23 cellular contexts compared by ENCODE assay signal in the genomic region with DNA sequence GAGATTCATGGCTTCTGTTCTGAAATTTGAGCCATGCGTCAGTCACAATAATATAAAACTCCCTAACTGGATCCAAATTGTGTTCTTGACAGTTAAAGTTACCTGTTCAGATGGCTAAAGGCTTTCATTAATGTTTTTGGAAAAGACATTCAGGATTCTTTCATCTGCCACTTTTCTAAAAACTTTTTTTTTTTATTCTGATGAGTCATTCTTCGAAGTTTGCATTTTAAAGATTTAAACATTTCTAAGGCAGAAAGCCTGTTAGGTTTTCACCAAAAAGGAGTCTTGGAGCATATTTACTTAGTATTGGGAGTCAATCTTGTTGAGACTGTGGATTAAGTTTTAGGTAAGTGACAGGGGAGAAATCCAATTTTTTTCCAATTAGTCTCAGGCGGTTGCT.
"Had no signal": no experiment of that assay in that cellular context is flagged by ENCODE, and none has a peak within 500 bp of the region (broad histone marks: within the 10 kb centered on the region; RNA-seq: fewer than 3 reads in every experiment).

No MANE protein-coding gene starts in this region.

- ATAC-seq: left ventricle myocardium superior; natural killer cell; psoas muscle; right cardiac atrium; stimulated activated effector memory CD8-positive, alpha-beta T cell treated with anti-CD3 and anti-CD28 coated beads, Interleukin-12 subunit alpha, Interleukin-12 subunit beta, amount 100 ng/mL, for 72 hours had no signal

- H3K36me3 Mint-ChIP-seq: natural killer cell had no signal

- H3K9me3 ChIP-seq: ovary, psoas muscle, sigmoid colon, stomach, thyroid gland had no signal

- H3K4me3 Mint-ChIP-seq: dendritic cell treated with granulocyte-macrophage colony-stimulating factor and Interleukin-4, amounts not matched to agents 40 ng/mL and 50 ng/mL, for 4 days; immature natural killer cell; memory B cell; natural killer cell; stimulated activated effector memory CD8-positive, alpha-beta T cell treated with anti-CD3 and anti-CD28 coated beads, Interleukin-12 subunit alpha, Interleukin-12 subunit beta, amount 100 ng/mL, for 72 hours had no signal

- DNase-seq: effector CD8-positive, alpha-beta T cell; hypothalamus; immature natural killer cell; islet precursor cell; kidney glomerular epithelial cell; left colon; left ventricle myocardium superior; natural killer cell; occipital lobe; ovary; psoas muscle; right cardiac atrium; sigmoid colon; stimulated activated CD4-positive, alpha-beta T cell treated with anti-CD3 and anti-CD28 coated beads, Interleukin-2, amount 100 ng/mL, for 24 hours; stimulated activated CD4-positive, alpha-beta T cell treated with anti-CD3 and anti-CD28 coated beads, Interleukin-4, amount 100 ng/mL, for 24 hours; stimulated activated naive CD4-positive, alpha-beta T cell treated with Interleukin-2 at 50 U/mL for 16 hours; stomach; thyroid gland; trophoblast cell had no signal

- H3K27me3 Mint-ChIP-seq: dendritic cell treated with granulocyte-macrophage colony-stimulating factor and Interleukin-4, amounts not matched to agents 40 ng/mL and 50 ng/mL, for 4 days had no signal

- H3K9me3 Mint-ChIP-seq: dendritic cell treated with granulocyte-macrophage colony-stimulating factor and Interleukin-4, amounts not matched to agents 40 ng/mL and 50 ng/mL, for 4 days; immature natural killer cell; memory B cell; natural killer cell; stimulated activated effector memory CD8-positive, alpha-beta T cell treated with anti-CD3 and anti-CD28 coated beads, Interleukin-12 subunit alpha, Interleukin-12 subunit beta, amount 100 ng/mL, for 72 hours had no signal

- H3K27ac ChIP-seq: ovary, psoas muscle, stomach, thyroid gland had no signal

- H3K4me1 ChIP-seq: stomach, thyroid gland had no signal

- H3K27ac Mint-ChIP-seq: dendritic cell treated with granulocyte-macrophage colony-stimulating factor and Interleukin-4, amounts not matched to agents 40 ng/mL and 50 ng/mL, for 4 days; memory B cell; natural killer cell; stimulated activated effector memory CD8-positive, alpha-beta T cell treated with anti-CD3 and anti-CD28 coated beads, Interleukin-12 subunit alpha, Interleukin-12 subunit beta, amount 100 ng/mL, for 72 hours had no signal

- H3K36me3 ChIP-seq: ovary had no signal

- H3K4me3 ChIP-seq: lung, ovary, psoas muscle, sigmoid colon, stomach, thyroid gland had no signal

- H3K27me3 ChIP-seq: ovary, sigmoid colon, stomach, thyroid gland had no signal
